ENCODE assay signal across 11 cellular contexts in genomic region chr11:62852523-62853188, GRCh38. TPM values are rescaled to one million over a fixed set of nuclear protein-coding genes. Genes with fewer than 3 reads are reported as not detected.
DNase-seq lines count a peak whose midpoint lies in the region; ATAC-seq, FAIRE-seq and TF ChIP-seq lines count a peak whose summit lies in the region.
"Had no signal": no experiment of that assay in that cellular context is flagged by ENCODE, and none has a peak within 500 bp of the region (broad histone marks: within the 10 kb centered on the region; RNA-seq: fewer than 3 reads in every experiment).

No MANE protein-coding gene starts in this region.

- H3K14ac ChIP-seq in H1 (ENCODE audit: insufficient read length) = no peak overlapping the region

- no peaks in the 10 kb centered on the region for H3K9me3 Mint-ChIP-seq in activated T-cell treated with anti-CD3 and anti-CD28 coated beads, Interleukin-2, amount 50 U/mL, for 24 hours

- H3K9ac ChIP-seq in NT2/D1 (ENCODE audit: insufficient read length, low read depth) = peak overlapping the region; percentile 99
- peak overlapping the region; percentile 79 to 100 (median 100); a peak in 6 of 7 replicates for H3K9ac ChIP-seq in H1 (replicated peaks in 1 of 4; ENCODE audit: extremely low read depth in 1 of 4, low read depth in 3 of 4, low read length in 3 of 4)
- H3K9ac ChIP-seq in skeletal muscle satellite cell (ENCODE audit: low read depth, low read length) = peak overlapping the region; percentile 86

- H3K27ac ChIP-seq in H1 (ENCODE audit: low read depth, low read length) = no peak overlapping the region
- H3K27ac ChIP-seq: colonic mucosa had no signal

- DNase-seq in activated T-cell treated with anti-CD3 and anti-CD28 coated beads, Interleukin-2, amount 50 U/mL, for 24 hours = no peak
- DNase-seq in activated T-cell treated with anti-CD3 and anti-CD28 coated beads, Interleukin-2, amount 50 U/mL, for 1 hour = no peak
- DNase-seq in NT2/D1 (ENCODE audit: low read depth, low spot score) (no peak), H1 (ENCODE audit: low read depth in 1 of 2, low spot score in 2 of 2) (no peak), cortex of kidney (lab: John Stamatoyannopoulos, UW) (no peak)
- DNase-seq: colonic mucosa; stimulated activated CD8-positive, alpha-beta memory T cell treated with anti-CD3 and anti-CD28 coated beads, Interleukin-4, amount 100 ng/mL, for 48 hours had no signal

- peaks cover 11% of the 10 kb centered on the region for H3K23me2 ChIP-seq in H1 (ENCODE audit: low read depth, low read length)

- H3K56ac ChIP-seq in H1 (replicated peaks; ENCODE audit: insufficient read length, low read depth, low read length) = no peak overlapping the region

- peaks cover 4% of the 10 kb centered on the region for H3K27me3 Mint-ChIP-seq in activated T-cell treated with anti-CD3 and anti-CD28 coated beads, Interleukin-2, amount 50 U/mL, for 24 hours

- POLR2A ChIA-PET in H1 (lab: Charles Lee; ENCODE audit: partially characterized antibody) = interaction anchor here (0.9 to 20.0 kb wide), 29 partner anchors 9 to 244 kb away, joined by 3 to 2104 read pairs (median 7); partner anchors contain the start of genes BSCL2, C11orf98, CHRM1 and CSKMT

- CTCF ChIA-PET in H1 (lab: Charles Lee; ENCODE audit: partially characterized antibody) = interaction anchor here (0.7 to 3.6 kb wide), 3 partner anchors 29 to 65 kb away, joined by 3 to 9 read pairs (median 3); partner anchors contain the start of gene TMEM179B

- H2BK12ac ChIP-seq in H1 (ENCODE audit: low read depth, low read length) = no peak overlapping the region

- H3K4me3 Mint-ChIP-seq in activated T-cell treated with anti-CD3 and anti-CD28 coated beads, Interleukin-2, amount 50 U/mL, for 24 hours = peak overlapping the region; percentile 99

- H4K8ac ChIP-seq in H1 (ENCODE audit: extremely low read depth, insufficient read depth, low read length) = no peak overlapping the region

- no peak overlapping the region for H4K5ac ChIP-seq in H1 (ENCODE audit: insufficient read length, low read depth, low read length)

- peak overlapping the region; percentile 84 to 95 for H3K4me2 ChIP-seq in H1 (ENCODE audit: insufficient read depth in 1 of 2, low read depth in 2 of 2, low read length in 2 of 2)
- peak overlapping the region; percentile 89 for H3K4me2 ChIP-seq in skeletal muscle satellite cell (ENCODE audit: low read length)

- H3K79me2 ChIP-seq in H1 (ENCODE audit: control insufficient read depth in 1 of 2, insufficient read depth in 2 of 2, low read length in 2 of 2) = peaks cover 40 to 52% of the 10 kb centered on the region in 2 experiments

- H4K91ac ChIP-seq in H1 (replicated peaks; ENCODE audit: insufficient read length, low read length) = no peak overlapping the region

- no peak for TF ChIP-seq EP300 in H1 (IDR thresholded peaks at IDR 0.05; ENCODE audit: borderline replicate concordance in 1 of 2, low read depth in 2 of 2, low read length in 2 of 2)

- no peak overlapping the region for H2BK20ac ChIP-seq in H1 (ENCODE audit: low read length)

- no peak overlapping the region for H2BK5ac ChIP-seq in H1 (ENCODE audit: low read depth, low read length)

- H2BK15ac ChIP-seq in H1 (ENCODE audit: low read length) = no peak overlapping the region

- ATAC-seq in HG03175 (IDR thresholded peaks at IDR 0.05; ENCODE audit: unreplicated experiment) = no peak
- no peak for ATAC-seq in GM21515 (IDR thresholded peaks at IDR 0.05; ENCODE audit: unreplicated experiment)

- peaks cover 4 to 28% of the 10 kb centered on the region in 2 experiments for H4K20me1 ChIP-seq in H1 (replicated peaks in 1 of 2; ENCODE audit: control insufficient read depth in 1 of 2, insufficient read depth in 2 of 2, low read length in 2 of 2)

- TF ChIP-seq RAD21 in H1 (IDR thresholded peaks at IDR 0.05 in 1 of 2, conservative IDR thresholded peaks at IDR 0.05 in 1 of 2; ENCODE audit: low read depth in 2 of 2, low read length in 2 of 2) = no peak

- no peak overlapping the region for H2AFZ ChIP-seq in H1 (ENCODE audit: low read length)

- no peaks in the 10 kb centered on the region for H3K27me3 ChIP-seq in NT2/D1 (ENCODE audit: insufficient read depth, insufficient read length)
- no peaks in the 10 kb centered on the region for H3K27me3 ChIP-seq in H1 (replicated peaks in 1 of 4; ENCODE audit: control insufficient read depth in 3 of 4, extremely low read depth in 1 of 4, insufficient read depth in 3 of 4, low read length in 3 of 4)
- H3K27me3 ChIP-seq in skeletal muscle satellite cell (ENCODE audit: control insufficient read depth, insufficient read depth, low read length) = no peaks in the 10 kb centered on the region
- H3K27me3 ChIP-seq: colonic mucosa had no signal

- TF ChIP-seq POLR2A in H1 (IDR thresholded peaks at IDR 0.05; ENCODE audit: control extremely low read depth in 1 of 2, low read depth in 2 of 2, low read length in 2 of 2) = peak; percentile 22 to 45

- no peak overlapping the region for H3K4ac ChIP-seq in H1 (replicated peaks; ENCODE audit: insufficient read length, low read depth, low read length)

- peak overlapping the region; percentile 79 for H3K4me3 ChIP-seq in NT2/D1 (ENCODE audit: insufficient read length, low read depth)
- peak overlapping the region; percentile 74 to 100 (median 90); a peak in 7 of 8 replicates for H3K4me3 ChIP-seq in H1 (ENCODE audit: extremely low read depth in 1 of 4, insufficient read depth in 2 of 4, low read depth in 3 of 4, low read length in 4 of 4)
- peak overlapping the region; percentile 83 for H3K4me3 ChIP-seq in skeletal muscle satellite cell (ENCODE audit: low read length)
- H3K4me3 ChIP-seq: colonic mucosa had no signal

- no peaks in the 10 kb centered on the region; the same call in 1 of the 2 replicates for H3K9me3 ChIP-seq in NT2/D1 (ENCODE audit: insufficient read depth, low read length)
- no peaks in the 10 kb centered on the region for H3K9me3 ChIP-seq in H1 (ENCODE audit: insufficient read depth in 2 of 2, low read depth in 1 of 2, low read length in 1 of 2)
- no peaks in the 10 kb centered on the region for H3K9me3 ChIP-seq in skeletal muscle satellite cell (replicated peaks; ENCODE audit: low read length)
- H3K9me3 ChIP-seq: colonic mucosa had no signal

- H3K36me3 ChIP-seq in NT2/D1 (ENCODE audit: insufficient read depth, insufficient read length, low read length) (peaks cover 51% of the 10 kb centered on the region), H1 (ENCODE audit: control insufficient read depth in 2 of 4, insufficient read depth in 4 of 4, low read length in 3 of 4) (peaks cover 32 to 40% (median 37%) of the 10 kb centered on the region in 4 experiments), skeletal muscle satellite cell (ENCODE audit: insufficient read depth, low read length) (peaks cover 42% of the 10 kb centered on the region)

- H3K23ac ChIP-seq in H1 (ENCODE audit: insufficient read length) = no peak overlapping the region

- peaks cover 40% of the 10 kb centered on the region for H3K4me1 Mint-ChIP-seq in activated T-cell treated with anti-CD3 and anti-CD28 coated beads, Interleukin-2, amount 50 U/mL, for 24 hours (ENCODE audit: low read depth)

- TF ChIP-seq CTCF in H1 (IDR thresholded peaks at IDR 0.05; ENCODE audit: control extremely low read depth in 1 of 3, insufficient read depth in 1 of 3, low read depth in 1 of 3, low read length in 3 of 3) = no peak

- no peaks in the 10 kb centered on the region for H3K4me1 ChIP-seq in NT2/D1 (ENCODE audit: insufficient read depth, insufficient read length)
- H3K4me1 ChIP-seq in H1 (replicated peaks in 1 of 4; ENCODE audit: control insufficient read depth in 3 of 4, insufficient read depth in 4 of 4, low read length in 3 of 4) = peaks cover 2 to 6% (median 4%) of the 10 kb centered on the region in 4 experiments; a peak in 4 of 7 replicates
- peaks cover 22% of the 10 kb centered on the region for H3K4me1 ChIP-seq in skeletal muscle satellite cell (ENCODE audit: control insufficient read depth, insufficient read depth, low read length)

- peak overlapping the region; percentile 99 for H3K27ac Mint-ChIP-seq in activated T-cell treated with anti-CD3 and anti-CD28 coated beads, Interleukin-2, amount 50 U/mL, for 24 hours

- H2BK120ac ChIP-seq in H1 (replicated peaks; ENCODE audit: low read depth, low read length) = no peak overlapping the region

- FAIRE-seq in H1 (lab: Jason Lieb, UNC) = no peak

- H3K79me1 ChIP-seq in H1 (ENCODE audit: low read depth, low read length) = peaks cover 5% of the 10 kb centered on the region; the same call in 1 of the 2 replicates

- no peak overlapping the region for H2AK5ac ChIP-seq in H1 (ENCODE audit: low read depth, low read length)

- peaks cover 68% of the 10 kb centered on the region for H3K36me3 Mint-ChIP-seq in activated T-cell treated with anti-CD3 and anti-CD28 coated beads, Interleukin-2, amount 50 U/mL, for 24 hours (ENCODE audit: low read depth)

- no peak overlapping the region for H3K18ac ChIP-seq in H1 (ENCODE audit: extremely low read depth, low read length)

RNA-seq across cellular contexts. Expression of gene WDR74, which starts 13.3 kb away (rescaled TPM):
- 97.0 and 101 TPM in 2 replicates for total RNA-seq in H1 (2021; fragmentation: NEBNext Ultra II Directional; extraction: Animal tissue kit (Norgen Biotek cat#: 25700))
- polyA plus RNA-seq in H1 (2011; rRNA removed) = 93.6 and 116 TPM in 2 replicates
- polyA plus RNA-seq in H1 (2011; cell fraction: cytosol; rRNA removed) = 135 TPM
- polyA plus RNA-seq in H1 (2011; cell fraction: nucleus; rRNA removed) = 190 TPM
- polyA plus RNA-seq in H1 (2012, experiment 1 of 2) = 95.4 to 119 TPM (median 109 TPM) in 4 replicates
- 101 TPM for polyA plus RNA-seq in H1 (2012, experiment 2 of 2)
- 67.2 TPM for polyA plus RNA-seq in H1 (2013, experiment 1 of 2)
- polyA plus RNA-seq in H1 (2013, experiment 2 of 2) = 61.7 TPM
- 66.3 and 69.1 TPM in 2 replicates for polyA minus RNA-seq in H1 (2011; rRNA and poly(A)+ RNA removed)
- 45.6 TPM for polyA minus RNA-seq in H1 (2011; cell fraction: cytosol; rRNA and poly(A)+ RNA removed)
- 387 TPM for polyA minus RNA-seq in H1 (2011; cell fraction: nucleus; rRNA and poly(A)+ RNA removed)
- 44.9 and 45.4 TPM in 2 replicates for total RNA-seq in skeletal muscle satellite cell (2012; rRNA removed)

RNA-seq across cellular contexts. Expression of gene TEX54, which starts 20.0 kb away (rescaled TPM):
- 1.2 TPM in 1 of 2 replicates, not detected in the other for total RNA-seq in H1 (2021; fragmentation: NEBNext Ultra II Directional; extraction: Animal tissue kit (Norgen Biotek cat#: 25700))
- not detected in 2 replicates for polyA plus RNA-seq in H1 (2011; rRNA removed)
- polyA plus RNA-seq in H1 (2011; cell fraction: cytosol; rRNA removed) = not detected
- not detected for polyA plus RNA-seq in H1 (2011; cell fraction: nucleus; rRNA removed)
- 0.92 to 1.3 TPM (median 1.1 TPM) in 3 of 4 replicates, not detected in the other for polyA plus RNA-seq in H1 (2012, experiment 1 of 2)
- polyA plus RNA-seq in H1 (2012, experiment 2 of 2) = not detected
- polyA plus RNA-seq in H1 (2013, experiment 1 of 2) = not detected
- polyA plus RNA-seq in H1 (2013, experiment 2 of 2) = not detected
- not detected in 2 replicates for polyA minus RNA-seq in H1 (2011; rRNA and poly(A)+ RNA removed)
- polyA minus RNA-seq in H1 (2011; cell fraction: cytosol; rRNA and poly(A)+ RNA removed) = not detected
- polyA minus RNA-seq in H1 (2011; cell fraction: nucleus; rRNA and poly(A)+ RNA removed) = 1.8 TPM
- not detected in 2 replicates for total RNA-seq in skeletal muscle satellite cell (2012; rRNA removed)
- total RNA-seq: colonic mucosa, LHCN-M2 had no signal

RNA-seq across cellular contexts. Expression of gene STX5, which starts 20.8 kb away (rescaled TPM):
- 24.2 and 25.3 TPM in 2 replicates for total RNA-seq in H1 (2021; fragmentation: NEBNext Ultra II Directional; extraction: Animal tissue kit (Norgen Biotek cat#: 25700))
- 23.4 and 28.5 TPM in 2 replicates for polyA plus RNA-seq in H1 (2011; rRNA removed)
- polyA plus RNA-seq in H1 (2011; cell fraction: cytosol; rRNA removed) = 25.1 TPM
- 24.0 TPM for polyA plus RNA-seq in H1 (2011; cell fraction: nucleus; rRNA removed)
- polyA plus RNA-seq in H1 (2012, experiment 1 of 2) = 25.6 to 34.1 TPM (median 29.2 TPM) in 4 replicates
- 28.3 TPM for polyA plus RNA-seq in H1 (2012, experiment 2 of 2)
- 15.6 TPM for polyA plus RNA-seq in H1 (2013, experiment 1 of 2)
- 15.0 TPM for polyA plus RNA-seq in H1 (2013, experiment 2 of 2)
- 34.6 and 35.5 TPM in 2 replicates for polyA minus RNA-seq in H1 (2011; rRNA and poly(A)+ RNA removed)
- polyA minus RNA-seq in H1 (2011; cell fraction: cytosol; rRNA and poly(A)+ RNA removed) = 13.8 TPM
- 15.9 TPM for polyA minus RNA-seq in H1 (2011; cell fraction: nucleus; rRNA and poly(A)+ RNA removed)
- 21.0 and 29.1 TPM in 2 replicates for total RNA-seq in skeletal muscle satellite cell (2012; rRNA removed)

RNA-seq across cellular contexts. Expression of gene SLC3A2, which starts 28.0 kb away (rescaled TPM):
- 393 and 410 TPM in 2 replicates for total RNA-seq in H1 (2021; fragmentation: NEBNext Ultra II Directional; extraction: Animal tissue kit (Norgen Biotek cat#: 25700))
- 435 and 574 TPM in 2 replicates for polyA plus RNA-seq in H1 (2011; rRNA removed)
- polyA plus RNA-seq in H1 (2011; cell fraction: cytosol; rRNA removed) = 408 TPM
- polyA plus RNA-seq in H1 (2011; cell fraction: nucleus; rRNA removed) = 721 TPM
- polyA plus RNA-seq in H1 (2012, experiment 1 of 2) = 317 to 394 TPM (median 319 TPM) in 4 replicates
- polyA plus RNA-seq in H1 (2012, experiment 2 of 2) = 437 TPM
- polyA plus RNA-seq in H1 (2013, experiment 1 of 2) = 405 TPM
- 379 TPM for polyA plus RNA-seq in H1 (2013, experiment 2 of 2)
- 281 and 291 TPM in 2 replicates for polyA minus RNA-seq in H1 (2011; rRNA and poly(A)+ RNA removed)
- polyA minus RNA-seq in H1 (2011; cell fraction: cytosol; rRNA and poly(A)+ RNA removed) = 357 TPM
- polyA minus RNA-seq in H1 (2011; cell fraction: nucleus; rRNA and poly(A)+ RNA removed) = 226 TPM
- 141 and 185 TPM in 2 replicates for total RNA-seq in skeletal muscle satellite cell (2012; rRNA removed)

RNA-seq across cellular contexts. Expression of gene NXF1, which starts 47.4 kb away (rescaled TPM):
- 44.8 and 49.8 TPM in 2 replicates for total RNA-seq in H1 (2021; fragmentation: NEBNext Ultra II Directional; extraction: Animal tissue kit (Norgen Biotek cat#: 25700))
- polyA plus RNA-seq in H1 (2011; rRNA removed) = 48.1 and 63.6 TPM in 2 replicates
- 27.3 TPM for polyA plus RNA-seq in H1 (2011; cell fraction: cytosol; rRNA removed)
- 129 TPM for polyA plus RNA-seq in H1 (2011; cell fraction: nucleus; rRNA removed)
- polyA plus RNA-seq in H1 (2012, experiment 1 of 2) = 51.2 to 60.5 TPM (median 56.5 TPM) in 4 replicates
- polyA plus RNA-seq in H1 (2012, experiment 2 of 2) = 34.5 TPM
- polyA plus RNA-seq in H1 (2013, experiment 1 of 2) = 38.0 TPM
- 35.0 TPM for polyA plus RNA-seq in H1 (2013, experiment 2 of 2)
- polyA minus RNA-seq in H1 (2011; rRNA and poly(A)+ RNA removed) = 31.5 and 31.8 TPM in 2 replicates
- 20.5 TPM for polyA minus RNA-seq in H1 (2011; cell fraction: cytosol; rRNA and poly(A)+ RNA removed)
- 20.0 TPM for polyA minus RNA-seq in H1 (2011; cell fraction: nucleus; rRNA and poly(A)+ RNA removed)
- total RNA-seq in skeletal muscle satellite cell (2012; rRNA removed) = 21.5 and 27.1 TPM in 2 replicates
